Comparison of ENCODE assay signal across 8 cellular contexts in the genomic region with DNA sequence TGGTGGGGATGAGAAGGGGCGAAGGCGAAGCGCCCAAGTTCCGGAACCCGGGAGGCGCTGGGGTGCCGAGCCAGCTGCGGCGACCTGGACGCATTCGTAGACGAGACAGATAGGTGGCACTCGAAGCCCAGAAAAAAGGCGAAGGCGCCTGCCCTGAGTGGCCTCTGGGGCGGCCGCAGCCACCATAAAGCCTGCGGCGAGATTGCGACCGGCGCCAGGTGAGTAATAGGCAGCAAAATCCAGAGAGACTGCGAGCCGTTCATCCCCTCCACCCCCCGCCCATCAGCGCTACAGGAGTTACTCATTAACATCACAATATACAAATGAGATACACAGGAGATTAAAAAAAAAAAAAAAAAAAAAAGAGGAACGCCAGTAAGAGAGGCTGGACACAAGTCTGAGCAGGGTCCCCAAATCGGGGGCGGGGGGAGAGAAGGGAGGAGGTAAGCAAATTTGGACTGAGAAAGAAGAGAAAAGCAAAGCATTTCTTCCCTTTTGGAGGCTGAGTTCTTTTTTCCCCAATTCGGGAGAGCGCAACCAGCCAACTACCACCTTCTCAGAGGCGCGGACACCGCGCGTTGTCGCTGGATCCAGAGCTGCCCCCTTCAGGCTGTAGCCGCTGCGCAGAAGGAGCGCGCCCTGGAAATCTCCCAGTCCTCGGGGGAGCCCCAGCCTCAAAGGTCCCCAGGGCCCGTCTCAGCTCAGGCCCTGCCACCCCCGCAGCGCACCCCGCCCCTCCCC. TPM values are rescaled to one million over a fixed set of nuclear protein-coding genes. Genes with fewer than 3 reads are reported as not detected.
DNase-seq lines count a peak whose midpoint lies in the region; ATAC-seq, FAIRE-seq and TF ChIP-seq lines count a peak whose summit lies in the region.

No MANE protein-coding gene starts in this region.

- peak; percentile 44 for FAIRE-seq in HepG2 (lab: Jason Lieb, UNC)

- peak in 1 of 2 experiments; percentile 29; a peak in 1 of 4 replicates for TF ChIP-seq POLR2A in HepG2 (IDR thresholded peaks at IDR 0.05; ENCODE audit: insufficient read depth in 1 of 2, low read depth in 2 of 2, low read length in 2 of 2)

- TF ChIP-seq EP300 in HepG2 (IDR thresholded peaks at IDR 0.05; ENCODE audit: low read depth in 2 of 2, low read length in 2 of 2) (0 out of 4 replicates have a peak, but pooled peaks of 1 of the 2 experiments have one; percentile 18), HepG2 (CRISPR knock-in tag; IDR thresholded peaks at IDR 0.05; ENCODE audit: borderline replicate concordance) (no peak; the same call in 1 of the 2 replicates)

- DNase-seq in AG10803 (ENCODE audit: low read depth) (peak; percentile 79), NCI-H774 (lab: John Stamatoyannopoulos, UW) (peak; percentile 86), colonic mucosa (peak; percentile 89), HepG2 (ENCODE audit: low spot score) (peak; percentile 93)

- BruUV-seq in HepG2 (replicated peaks; lab: Mats Ljungman, UMichigan): no TSS peak

- H3K36me3 ChIP-seq in colonic mucosa (no peaks in the 10 kb centered on the region), HepG2 (replicated peaks in 1 of 2; ENCODE audit: control insufficient read depth in 1 of 2, insufficient read depth in 2 of 2, low read length in 2 of 2) (peaks cover 7 to 21% of the 10 kb centered on the region in 2 experiments; a peak in 4 of 5 replicates), subcutaneous abdominal adipose tissue (ENCODE audit: control insufficient read depth in 5 of 5, insufficient read depth in 5 of 5, low read length in 5 of 5) (peaks cover 0 to 18% (median 13%) of the 10 kb centered on the region in 5 donors)

- CTCF ChIA-PET in HepG2 (lab: Yijun Ruan, JAX; ENCODE audit: low intra/inter-chr PET ratio, low total read pairs): interaction anchor here (1.0 to 2.4 kb wide), 3 partner anchors 730 to 1085 kb away, joined by 3 to 23 read pairs (median 4); no protein-coding TSS in a partner anchor

- peak; percentile 96 for TF ChIP-seq RAD21 in HepG2 (CRISPR knock-in tag; IDR thresholded peaks at IDR 0.05)

- TF ChIP-seq CTCF in AG10803 (conservative IDR thresholded peaks at IDR 0.05; ENCODE audit: low read length) (peak; percentile 63), colonic mucosa (IDR thresholded peaks at IDR 0.05) (peak; percentile 46), HepG2 (CRISPR knock-in tag; IDR thresholded peaks at IDR 0.05) (peak; percentile 90)

- H3K27ac ChIP-seq in colonic mucosa (peak overlapping the region; percentile 44), HepG2 (ENCODE audit: extremely low read length, insufficient read depth, low read length) (peak overlapping the region; percentile 79), subcutaneous abdominal adipose tissue (ENCODE audit: low read depth, low read length) (no peak overlapping the region)

- peaks cover 5% of the 10 kb centered on the region; the same call in 1 of the 2 replicates for H4K20me1 ChIP-seq in HepG2 (ENCODE audit: insufficient read depth, low read length)

- H3K4me3 ChIP-seq in AG10803 (ENCODE audit: low read length) (peak overlapping the region; percentile 70), colonic mucosa (peak overlapping the region; percentile 43), HepG2 (replicated peaks in 1 of 3; ENCODE audit: insufficient read depth in 1 of 3, low read depth in 2 of 3, low read length in 3 of 3) (peak overlapping the region; percentile 64 to 81 (median 79)), subcutaneous abdominal adipose tissue (ENCODE audit: low read depth in 1 of 5, low read length in 5 of 5) (peak overlapping the region; percentile 62 to 74 (median 66))

- peaks cover 4% of the 10 kb centered on the region for H3K4me1 ChIP-seq in colonic mucosa
- H3K4me1 ChIP-seq in HepG2 (ENCODE audit: insufficient read depth, low read length): peaks cover 45% of the 10 kb centered on the region
- peaks cover 0 to 55% (median 35%) of the 10 kb centered on the region in 5 donors for H3K4me1 ChIP-seq in subcutaneous abdominal adipose tissue (ENCODE audit: control insufficient read depth in 5 of 5, insufficient read depth in 5 of 5, low read length in 5 of 5)

- peak overlapping the region in 1 of 2 donors; percentile 40 for H3K9ac ChIP-seq in colonic mucosa (ENCODE audit: low read depth in 2 of 2, low read length in 2 of 2)
- H3K9ac ChIP-seq in HepG2 (ENCODE audit: insufficient read depth, low read depth, low read length): peak overlapping the region; percentile 80
- peak overlapping the region in 2 of 5 donors; percentile 30 to 56 for H3K9ac ChIP-seq in subcutaneous abdominal adipose tissue (ENCODE audit: low read length in 5 of 5)

- intact Hi-C loops in colonic mucosa (cut with DNase I): loop anchor here (10.0 kb wide), 2 partner anchors 496 to 966 kb away; no protein-coding TSS in a partner anchor
- intact Hi-C loops in HepG2 (cut with micrococcal nuclease; ENCODE audit: unreplicated experiment): loop anchor here (1.0 to 5.0 kb wide), 5 partner anchors 44 to 1104 kb away; no protein-coding TSS in a partner anchor

- H3K27me3 ChIP-seq in colonic mucosa (peaks cover 30% of the 10 kb centered on the region), HepG2 (ENCODE audit: control insufficient read depth in 1 of 2, insufficient read depth in 2 of 2, low read length in 2 of 2) (no peaks in the 10 kb centered on the region), subcutaneous abdominal adipose tissue (ENCODE audit: control insufficient read depth in 5 of 5, insufficient read depth in 4 of 5, low read length in 5 of 5) (peaks cover 7 to 33% (median 10%) of the 10 kb centered on the region in 5 donors)

- POLR2A ChIA-PET in HepG2 (lab: Yijun Ruan, JAX): interaction anchor here (0.9 to 8.2 kb wide), 13 partner anchors 12 to 789 kb away, joined by 3 to 101 read pairs (median 6); a partner anchor contains a TSS

- H3K79me2 ChIP-seq in HepG2 (ENCODE audit: insufficient read depth, low read length): peaks cover 6% of the 10 kb centered on the region

- H3K4me2 ChIP-seq in HepG2 (ENCODE audit: low read depth, low read length): peak overlapping the region; percentile 87

- peak overlapping the region; percentile 54 for H2AFZ ChIP-seq in HepG2 (ENCODE audit: low read length)

- in situ Hi-C loops in HepG2 (cut with HindIII; ENCODE audit: extremely low pct_ligation_motif_present, low pct_unique_long_range_greater_than_20kb): loop anchor here (5.0 to 25.0 kb wide), 7 partner anchors 41 to 1244 kb away; no protein-coding TSS in a partner anchor

- WGBS in HepG2 (ENCODE audit: low lambda C conversion rate): under 1% methylated on average over 26 of the region's 46 CpGs

- peak; percentile 51 for ATAC-seq in GM19467 (IDR thresholded peaks at IDR 0.05; ENCODE audit: unreplicated experiment)
- ATAC-seq in HepG2: peak; percentile 89
- ATAC-seq in GM21423 (IDR thresholded peaks at IDR 0.05; ENCODE audit: unreplicated experiment): no peak
- ATAC-seq in GM18517 (IDR thresholded peaks at IDR 0.05; ENCODE audit: unreplicated experiment): no peak

- no peaks in the 10 kb centered on the region for H3K9me3 ChIP-seq in colonic mucosa
- no peaks in the 10 kb centered on the region for H3K9me3 ChIP-seq in HepG2 (ENCODE audit: low read length)
- H3K9me3 ChIP-seq in subcutaneous abdominal adipose tissue (ENCODE audit: control insufficient read depth in 5 of 5, low read length in 5 of 5): no peaks in the 10 kb centered on the region

RNA-seq across cellular contexts. Expression of a gene that starts 15.7 kb away (rescaled TPM):
- 1 to 10 TPM; 4.8 to 7.2 TPM for total RNA-seq in colonic mucosa
- 17.2 and 27.1 TPM in 2 replicates for total RNA-seq in HepG2 (2016; rRNA removed; fragmentation: Illumina TruSeq; extraction: Trizol)
- total RNA-seq in HepG2 (2016; cell fraction: cytosol; rRNA removed; fragmentation: Illumina TruSeq; extraction: Trizol; ENCODE audit: low read depth): 3.5 and 4.1 TPM in 2 replicates
- 13.7 and 27.3 TPM in 2 replicates for total RNA-seq in HepG2 (2016; cell fraction: insoluble cytoplasmic fraction; rRNA removed; fragmentation: Illumina TruSeq; extraction: Trizol)
- 9.0 and 9.4 TPM in 2 replicates for total RNA-seq in HepG2 (2016; cell fraction: membrane; rRNA removed; fragmentation: Illumina TruSeq; extraction: Trizol)
- 39.2 and 46.8 TPM in 2 replicates for total RNA-seq in HepG2 (2016; cell fraction: nucleus; rRNA removed; fragmentation: Illumina TruSeq; extraction: Trizol)
- 38.1 and 42.4 TPM in 2 replicates for polyA plus RNA-seq in HepG2 (2011; rRNA removed)
- 12.5 and 15.0 TPM in 2 replicates for polyA plus RNA-seq in HepG2 (2011; cell fraction: cytosol; rRNA removed)
- polyA plus RNA-seq in HepG2 (2011; cell fraction: nucleus; rRNA removed): 179 and 200 TPM in 2 replicates
- 34.8 and 37.9 TPM in 2 replicates for polyA plus RNA-seq in HepG2 (2012)
- polyA plus RNA-seq in HepG2 (2016; cell fraction: cytosol; fragmentation: Illumina TruSeq; extraction: Trizol; ENCODE audit: low read depth): 1.0 and 1.1 TPM in 2 replicates
- polyA plus RNA-seq in HepG2 (2016; cell fraction: insoluble cytoplasmic fraction; fragmentation: Illumina TruSeq; extraction: Trizol; ENCODE audit: low read depth): 16.8 and 21.4 TPM in 2 replicates
- 3.9 and 4.1 TPM in 2 replicates for polyA plus RNA-seq in HepG2 (2016; cell fraction: membrane; fragmentation: Illumina TruSeq; extraction: Trizol; ENCODE audit: low read depth)
- polyA plus RNA-seq in HepG2 (2016; cell fraction: nucleus; fragmentation: Illumina TruSeq; extraction: Trizol; ENCODE audit: insufficient read depth, low read depth): 123 and 124 TPM in 2 replicates
- 41.2 and 72.3 TPM in 2 replicates for polyA minus RNA-seq in HepG2 (2011; rRNA and poly(A)+ RNA removed; ENCODE audit: low replicate concordance)
- polyA minus RNA-seq in HepG2 (2011; cell fraction: cytosol; rRNA and poly(A)+ RNA removed): 22.2 and 24.4 TPM in 2 replicates
- polyA minus RNA-seq in HepG2 (2011; cell fraction: nucleus; rRNA and poly(A)+ RNA removed): 128 and 133 TPM in 2 replicates

Comparison
In these comparisons a context has a peak if more than half of its experiments do, and no peak if none do; other contexts are left out.
1. ATAC-seq: peak in GM19467 (single experiment) and HepG2 (single experiment); none in GM21423 (single experiment) and GM18517 (single experiment).
2. Peak in every context shown above with its lines, with median percentiles within 50 percentile points of each other: DNase-seq, H3K4me3 ChIP-seq and CTCF ChIP-seq.